In genomic region chr6:109002100-109002697, GRCh38 we compare ENCODE assay signal across 10 cellular contexts.
A peak's percentile ranks its signal among the peaks of the same experiment; 100 is the strongest.
DNase-seq lines count a peak whose midpoint lies in the region; ATAC-seq and TF ChIP-seq lines count a peak whose summit lies in the region.
"Had no signal": no experiment of that assay in that cellular context is flagged by ENCODE, and none has a peak within 500 bp of the region (broad histone marks: within the 10 kb centered on the region; RNA-seq: fewer than 3 reads in every experiment).

No MANE protein-coding gene starts in this region.

- no peak overlapping the region for H3K4me3 Mint-ChIP-seq in stimulated activated naive B cell treated with anti-CD40 and anti-IgM and Interleukin-4, amounts not matched to agents 10 μg/mL and 1 μg/mL and 100 μg/mL, for 72 hours

- DNase-seq in GM04503 (ENCODE audit: low read depth) (peak; percentile 59), cardiac fibroblast (ENCODE audit: low read depth in 2 of 2) (peak; percentile 84 to 92), iris pigment epithelial cell (ENCODE audit: low read depth) (peak; percentile 87), kidney tubule cell (ENCODE audit: low spot score) (no peak), RWPE1 (ENCODE audit: low spot score) (no peak)
- no peak for DNase-seq in stimulated activated naive B cell treated with anti-CD40 and anti-IgM and Interleukin-4, amounts not matched to agents 10 μg/mL and 1 μg/mL and 100 μg/mL, for 72 hours
- DNase-seq: NCI-H187; stimulated activated CD4-positive, alpha-beta T cell treated with anti-CD3 and anti-CD28 coated beads, Interleukin-2, amount 100 ng/mL, for 48 hours had no signal

- H3K4me1 Mint-ChIP-seq in stimulated activated naive B cell treated with anti-CD40 and anti-IgM and Interleukin-4, amounts not matched to agents 10 μg/mL and 1 μg/mL and 100 μg/mL, for 72 hours: peaks cover 7 to 17% of the 10 kb centered on the region in 2 donors

- H3K36me3 Mint-ChIP-seq in stimulated activated naive B cell treated with anti-CD40 and anti-IgM and Interleukin-4, amounts not matched to agents 10 μg/mL and 1 μg/mL and 100 μg/mL, for 72 hours: peaks cover 5 to 14% of the 10 kb centered on the region in 2 donors

- H3K27ac ChIP-seq in RWPE1: no peak overlapping the region

- no peak for ATAC-seq in GM21526 (IDR thresholded peaks at IDR 0.05; ENCODE audit: low FRiP score, unreplicated experiment)
- ATAC-seq in stimulated activated naive B cell treated with anti-CD40 and anti-IgM and Interleukin-4, amounts not matched to agents 10 μg/mL and 1 μg/mL and 100 μg/mL, for 72 hours (replicated peaks): no peak

- H3K9ac ChIP-seq in skeletal muscle satellite cell (ENCODE audit: low read depth, low read length): peak overlapping the region; percentile 15

- H3K27ac Mint-ChIP-seq in stimulated activated naive B cell treated with anti-CD40 and anti-IgM and Interleukin-4, amounts not matched to agents 10 μg/mL and 1 μg/mL and 100 μg/mL, for 72 hours: no peak overlapping the region

- CTCF ChIA-PET in RWPE1 (lab: Yijun Ruan, JAX): no interaction called here

- peaks cover 19% of the 10 kb centered on the region for H3K4me1 ChIP-seq in skeletal muscle satellite cell (ENCODE audit: control insufficient read depth, insufficient read depth, low read length)

- no peaks in the 10 kb centered on the region for H3K27me3 Mint-ChIP-seq in stimulated activated naive B cell treated with anti-CD40 and anti-IgM and Interleukin-4, amounts not matched to agents 10 μg/mL and 1 μg/mL and 100 μg/mL, for 72 hours

- H3K27me3 ChIP-seq in skeletal muscle satellite cell (ENCODE audit: control insufficient read depth, insufficient read depth, low read length): no peaks in the 10 kb centered on the region

- POLR2A ChIA-PET in RWPE1 (lab: Yijun Ruan, JAX; ENCODE audit: low non-redundant PET): no interaction called here

- H3K4me2 ChIP-seq in skeletal muscle satellite cell (ENCODE audit: low read length): peak overlapping the region; percentile 53

- TF ChIP-seq CTCF in cardiac fibroblast (IDR thresholded peaks at IDR 0.05; ENCODE audit: low read depth, low read length) (no peak), RWPE1 (conservative IDR thresholded peaks at IDR 0.05; ENCODE audit: low read depth) (no peak)

- H3K9me3 ChIP-seq in skeletal muscle satellite cell (replicated peaks; ENCODE audit: low read length): no peaks in the 10 kb centered on the region

- peaks cover 6% of the 10 kb centered on the region for H3K36me3 ChIP-seq in skeletal muscle satellite cell (ENCODE audit: insufficient read depth, low read length)

- H3K4me3 ChIP-seq in cardiac fibroblast (replicated peaks in 1 of 2; ENCODE audit: low read depth in 2 of 2, low read length in 2 of 2): no peak overlapping the region
- no peak overlapping the region for H3K4me3 ChIP-seq in skeletal muscle satellite cell (ENCODE audit: low read length)

- H3K9me3 Mint-ChIP-seq in stimulated activated naive B cell treated with anti-CD40 and anti-IgM and Interleukin-4, amounts not matched to agents 10 μg/mL and 1 μg/mL and 100 μg/mL, for 72 hours: no peaks in the 10 kb centered on the region

Comparison
In these comparisons a context has a peak if more than half of its experiments do, and no peak if none do; other contexts are left out.
1. DNase-seq: peak in GM04503 (single experiment), cardiac fibroblast (2 of 2) and iris pigment epithelial cell (single experiment); none in kidney tubule cell (single experiment), RWPE1 (single experiment) and stimulated activated naive B cell treated with anti-CD40 and anti-IgM and Interleukin-4, amounts not matched to agents 10 μg/mL and 1 μg/mL and 100 μg/mL, for 72 hours (single experiment).